In genomic region chr1:172789840-172790239, GRCh38 we compare ENCODE assay signal across 8 cellular contexts.
"Had no signal": no experiment of that assay in that cellular context is flagged by ENCODE, and none has a peak within 500 bp of the region (broad histone marks: within the 10 kb centered on the region; RNA-seq: fewer than 3 reads in every experiment).

No MANE protein-coding gene starts in this region.

- H2AFZ ChIP-seq: GM23248 had no signal

- H3K9ac ChIP-seq: GM23248 had no signal

- H3K4me3 ChIP-seq: GM23248, HAP-1 had no signal

- H3K27ac ChIP-seq: GM23248, HL-60 had no signal

- H3K4me1 ChIP-seq: HAP-1 had no signal

- DNase-seq: GM23248, GOT3, H7, KBM-7 had no signal

- H3K36me3 ChIP-seq: HAP-1 had no signal

- H3K9me3 ChIP-seq: HAP-1 had no signal

- ATAC-seq: HCT116, HepG2 had no signal
